In genomic region chr11:130092661-130093060, GRCh38 we compare ENCODE assay signal across 11 cellular contexts.
"Had no signal": no experiment of that assay in that cellular context is flagged by ENCODE, and none has a peak within 500 bp of the region (broad histone marks: within the 10 kb centered on the region; RNA-seq: fewer than 3 reads in every experiment).

No MANE protein-coding gene starts in this region.

- H3K4me2 ChIP-seq: neural progenitor cell had no signal

- H3K4me1 Mint-ChIP-seq: activated CD4-positive, alpha-beta memory T cell treated with anti-CD3 and anti-CD28 coated beads, Interleukin-2, amount 10 ng/mL, durations not matched to agents 7 days and 5 days; activated naive CD4-positive, alpha-beta T cell treated with anti-CD3 and anti-CD28 coated beads, Interleukin-2, amount 10 ng/mL, durations not matched to agents 7 days and 5 days had no signal

- H3K9me3 Mint-ChIP-seq: activated CD4-positive, alpha-beta memory T cell treated with anti-CD3 and anti-CD28 coated beads, Interleukin-2, amount 10 ng/mL, durations not matched to agents 7 days and 5 days; activated naive CD4-positive, alpha-beta T cell treated with anti-CD3 and anti-CD28 coated beads, Interleukin-2, amount 10 ng/mL, durations not matched to agents 7 days and 5 days; activated T-cell treated with anti-CD3 and anti-CD28 coated beads, Interleukin-2, amount 50 U/mL, for 24 hours; stimulated activated effector memory CD8-positive, alpha-beta T cell treated with anti-CD3 and anti-CD28 coated beads, Interleukin-12 subunit alpha, Interleukin-12 subunit beta, amount 100 ng/mL, for 72 hours had no signal

- ATAC-seq: activated CD4-positive, alpha-beta T cell treated with anti-CD3 and anti-CD28 coated beads for 36 hours; esophagus mucosa; pancreas; stimulated activated effector memory CD8-positive, alpha-beta T cell treated with anti-CD3 and anti-CD28 coated beads, Interleukin-12 subunit alpha, Interleukin-12 subunit beta, amount 100 ng/mL, for 72 hours had no signal

- H3K27me3 ChIP-seq: neural progenitor cell, pancreas had no signal

- H3K36me3 Mint-ChIP-seq: activated naive CD4-positive, alpha-beta T cell treated with anti-CD3 and anti-CD28 coated beads, Interleukin-2, amount 10 ng/mL, durations not matched to agents 7 days and 5 days; stimulated activated effector memory CD8-positive, alpha-beta T cell treated with anti-CD3 and anti-CD28 coated beads, Interleukin-12 subunit alpha, Interleukin-12 subunit beta, amount 100 ng/mL, for 72 hours had no signal

- H2AFZ ChIP-seq: neural progenitor cell had no signal

- H3K4me3 ChIP-seq: neural progenitor cell, pancreas had no signal

- H3K27ac Mint-ChIP-seq: activated CD4-positive, alpha-beta memory T cell treated with anti-CD3 and anti-CD28 coated beads, Interleukin-2, amount 10 ng/mL, durations not matched to agents 7 days and 5 days; activated CD4-positive, alpha-beta T cell treated with anti-CD3 and anti-CD28 coated beads for 36 hours; activated naive CD4-positive, alpha-beta T cell treated with anti-CD3 and anti-CD28 coated beads, Interleukin-2, amount 10 ng/mL, durations not matched to agents 7 days and 5 days; activated T-cell treated with anti-CD3 and anti-CD28 coated beads, Interleukin-2, amount 50 U/mL, for 24 hours; neural progenitor cell; stimulated activated effector memory CD8-positive, alpha-beta T cell treated with anti-CD3 and anti-CD28 coated beads, Interleukin-12 subunit alpha, Interleukin-12 subunit beta, amount 100 ng/mL, for 72 hours had no signal

- H3K9me3 ChIP-seq: pancreas had no signal

- H3K27ac ChIP-seq: neural progenitor cell, pancreas had no signal

- H3K27me3 Mint-ChIP-seq: activated CD4-positive, alpha-beta T cell treated with anti-CD3 and anti-CD28 coated beads for 36 hours; activated T-cell treated with anti-CD3 and anti-CD28 coated beads, Interleukin-2, amount 50 U/mL, for 24 hours had no signal

- H3K4me3 Mint-ChIP-seq: activated CD4-positive, alpha-beta memory T cell treated with anti-CD3 and anti-CD28 coated beads, Interleukin-2, amount 10 ng/mL, durations not matched to agents 7 days and 5 days; activated CD4-positive, alpha-beta T cell treated with anti-CD3 and anti-CD28 coated beads for 36 hours; activated naive CD4-positive, alpha-beta T cell treated with anti-CD3 and anti-CD28 coated beads, Interleukin-2, amount 10 ng/mL, durations not matched to agents 7 days and 5 days; activated T-cell treated with anti-CD3 and anti-CD28 coated beads, Interleukin-2, amount 50 U/mL, for 24 hours; neural progenitor cell; stimulated activated effector memory CD8-positive, alpha-beta T cell treated with anti-CD3 and anti-CD28 coated beads, Interleukin-12 subunit alpha, Interleukin-12 subunit beta, amount 100 ng/mL, for 72 hours had no signal

- DNase-seq: activated CD4-positive, alpha-beta memory T cell treated with anti-CD3 and anti-CD28 coated beads, Interleukin-2, amount 10 ng/mL, durations not matched to agents 7 days and 5 days; activated CD4-positive, alpha-beta T cell treated with anti-CD3 and anti-CD28 coated beads for 36 hours; activated naive CD4-positive, alpha-beta T cell treated with anti-CD3 and anti-CD28 coated beads, Interleukin-2, amount 10 ng/mL, durations not matched to agents 7 days and 5 days; activated T-cell treated with anti-CD3 and anti-CD28 coated beads, Interleukin-2, amount 50 U/mL, for 24 hours; islet precursor cell; pancreas; stimulated activated CD4-positive, alpha-beta T cell treated with anti-CD3 and anti-CD28 coated beads, Interleukin-12 subunit alpha, Interleukin-12 subunit beta, amount 100 ng/mL, for 4 hours; T-helper 2 cell had no signal

- H3K36me3 ChIP-seq: neural progenitor cell, pancreas had no signal
